In the genomic region with DNA sequence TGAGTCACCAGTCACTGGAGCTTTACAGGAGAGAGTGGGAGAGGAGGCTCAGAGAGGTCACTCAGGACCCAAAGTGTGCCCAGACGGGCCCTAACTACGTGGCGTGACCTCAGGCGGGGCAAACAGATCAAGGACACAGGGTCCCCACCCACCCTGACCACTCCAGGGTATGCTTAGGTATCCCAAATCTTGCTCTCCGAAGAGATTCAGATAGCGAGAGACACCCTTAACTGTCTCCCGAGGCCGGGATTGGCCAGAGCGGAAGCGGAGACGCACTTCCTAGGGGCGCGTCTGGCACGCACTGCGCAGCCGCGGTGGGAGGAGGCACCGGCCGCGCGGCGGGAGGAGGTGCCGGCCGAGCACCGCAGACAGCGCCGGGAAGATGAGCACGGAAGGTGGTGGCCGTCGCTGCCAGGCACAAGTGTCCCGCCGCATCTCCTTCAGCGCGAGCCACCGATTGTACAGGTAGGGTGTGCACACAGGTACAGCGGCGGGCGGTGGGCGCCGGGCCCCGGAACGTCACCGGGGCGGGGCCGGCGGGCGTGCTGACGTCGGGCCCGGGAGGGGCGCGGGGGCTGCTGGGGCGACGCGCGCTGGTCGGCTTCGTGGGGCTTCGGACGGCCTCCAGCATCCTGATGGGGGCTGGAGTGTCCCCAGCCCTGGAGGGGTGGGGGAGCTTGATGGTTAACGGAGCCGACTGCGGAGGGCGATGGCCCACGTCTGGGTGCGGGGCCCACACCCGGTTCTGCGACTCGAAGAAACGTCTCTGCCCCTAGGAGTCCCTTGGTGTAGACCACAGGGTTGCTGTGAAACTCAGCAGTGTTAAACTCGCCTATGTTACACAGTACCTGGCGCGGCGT, we compare ENCODE assay signal across 8 cellular contexts. TPM values are rescaled to one million over a fixed set of nuclear protein-coding genes. Genes with fewer than 3 reads are reported as not detected.
DNase-seq lines count a peak whose midpoint lies in the region; ATAC-seq and TF ChIP-seq lines count a peak whose summit lies in the region.

A gene (plus strand): TSS at position 367 of the 860 bp plus-strand sequence. CDS start 16 bp downstream, at position 383.

- H3K27ac ChIP-seq in Panc1 (ENCODE audit: low read length): peak within 1 kb of the TSS; percentile 97
- peak within 1 kb of the TSS; percentile 98 to 99 for H3K27ac ChIP-seq in esophagus (ENCODE audit: low read depth in 2 of 2, low read length in 1 of 2)
- peak within 1 kb of the TSS; percentile 98 for H3K27ac ChIP-seq in muscle layer of duodenum (ENCODE audit: low read length)

- intact Hi-C loops in Panc1 (cut with micrococcal nuclease; ENCODE audit: unreplicated experiment): loop anchor here (10.0 kb wide), 1 partner anchor 1059 kb away; no protein-coding TSS in a partner anchor

- in situ Hi-C loops in Panc1 (cut with HindIII; ENCODE audit: low pct_unique_long_range_greater_than_20kb, low sequenced_read_pairs): no loop called here

- no peaks in the 10 kb centered on the region for H3K27me3 Mint-ChIP-seq in activated T-cell treated with anti-CD3 and anti-CD28 coated beads, Interleukin-2, amount 50 U/mL, for 4 hours (ENCODE audit: low read depth)

- H3K36me3 ChIP-seq in Panc1 (ENCODE audit: control insufficient read depth, insufficient read depth, low read length): peaks cover 2% of the 10 kb centered on the region; the same call in 1 of the 2 replicates
- peaks cover 0 to 2% of the 10 kb centered on the region in 2 donors for H3K36me3 ChIP-seq in esophagus (ENCODE audit: control insufficient read depth in 2 of 2, insufficient read depth in 2 of 2, low read length in 1 of 2)
- H3K36me3 ChIP-seq in muscle layer of duodenum (ENCODE audit: control insufficient read depth in 1 of 2, insufficient read depth in 2 of 2, low read length in 2 of 2): peaks cover 18 to 24% of the 10 kb centered on the region in 2 donors

- peaks cover 17% of the 10 kb centered on the region for H3K4me1 Mint-ChIP-seq in activated T-cell treated with anti-CD3 and anti-CD28 coated beads, Interleukin-2, amount 50 U/mL, for 4 hours (ENCODE audit: low read depth)

- ATAC-seq in GM21619 (IDR thresholded peaks at IDR 0.05; ENCODE audit: unreplicated experiment): peak; percentile 95
- ATAC-seq in Panc1: peak; percentile 99
- ATAC-seq in activated T-cell treated with anti-CD3 and anti-CD28 coated beads, Interleukin-2, amount 50 U/mL, for 4 hours: peak; percentile 96 to 97

- no peaks in the 10 kb centered on the region for H3K9me3 Mint-ChIP-seq in activated T-cell treated with anti-CD3 and anti-CD28 coated beads, Interleukin-2, amount 50 U/mL, for 4 hours

- H3K27me3 ChIP-seq in Panc1 (ENCODE audit: control insufficient read depth, insufficient read depth, low read length): no peaks in the 10 kb centered on the region
- H3K27me3 ChIP-seq in esophagus (ENCODE audit: control insufficient read depth in 1 of 2, insufficient read depth in 2 of 2, low read length in 2 of 2): no peaks in the 10 kb centered on the region
- H3K27me3 ChIP-seq in muscle layer of duodenum (ENCODE audit: low read depth, low read length): no peaks in the 10 kb centered on the region

- CTCF ChIA-PET in Panc1 (lab: Charles Lee): interaction anchor here (0.6 to 1.0 kb wide), 3 partner anchors 45 to 54 kb away, joined by 4 to 6 read pairs (median 4); no protein-coding TSS in a partner anchor

- H3K4me3 Mint-ChIP-seq in activated T-cell treated with anti-CD3 and anti-CD28 coated beads, Interleukin-2, amount 50 U/mL, for 4 hours: peak within 1 kb of the TSS; percentile 89

- H3K9me3 ChIP-seq in Panc1 (ENCODE audit: control insufficient read depth, insufficient read depth, low read depth, low read length) (no peaks in the 10 kb centered on the region), esophagus (ENCODE audit: control insufficient read depth in 2 of 2, insufficient read depth in 1 of 2, low read depth in 1 of 2, low read length in 1 of 2) (no peaks in the 10 kb centered on the region), muscle layer of duodenum (ENCODE audit: control insufficient read depth in 1 of 2, low read length in 2 of 2) (no peaks in the 10 kb centered on the region)

- H3K4me3 ChIP-seq in Panc1 (ENCODE audit: low read depth in 2 of 2, low read length in 2 of 2): peak within 1 kb of the TSS; percentile 73 to 96
- H3K4me3 ChIP-seq in esophagus (ENCODE audit: low read depth in 1 of 2, low read length in 2 of 2): peak within 1 kb of the TSS; percentile 81 to 84
- peak within 1 kb of the TSS; percentile 70 to 81 for H3K4me3 ChIP-seq in muscle layer of duodenum (ENCODE audit: low read depth in 1 of 2, low read length in 2 of 2)

- POLR2A ChIA-PET in Panc1 (lab: Charles Lee): interaction anchor here (0.5 to 1.0 kb wide), 3 partner anchors 49 to 143 kb away, joined by 3 to 9 read pairs (median 5); no protein-coding TSS in a partner anchor

- no peak for TF ChIP-seq RAD21 in Ishikawa (IDR thresholded peaks at IDR 0.05; ENCODE audit: low read depth)

- TF ChIP-seq CTCF in Panc1 (IDR thresholded peaks at IDR 0.05): no peak

- peak; percentile 95 for DNase-seq in DMS53 (lab: John Stamatoyannopoulos, UW)
- no peak for DNase-seq in Panc1 (ENCODE audit: low read depth, low spot score)
- peak; percentile 73 for DNase-seq in activated T-cell treated with anti-CD3 and anti-CD28 coated beads, Interleukin-2, amount 50 U/mL, for 4 hours
- DNase-seq in stimulated activated CD8-positive, alpha-beta memory T cell treated with anti-CD3 and anti-CD28 coated beads, Interleukin-7, amount 100 ng/mL, for 24 hours (ENCODE audit: low read depth): peak; percentile 55

- peaks cover 20% of the 10 kb centered on the region for H3K36me3 Mint-ChIP-seq in activated T-cell treated with anti-CD3 and anti-CD28 coated beads, Interleukin-2, amount 50 U/mL, for 4 hours (ENCODE audit: insufficient read depth)

- peaks cover 9% of the 10 kb centered on the region for H3K4me1 ChIP-seq in Panc1 (ENCODE audit: control insufficient read depth, insufficient read depth, low read length)
- no peaks in the 10 kb centered on the region for H3K4me1 ChIP-seq in esophagus (ENCODE audit: control insufficient read depth in 2 of 2, insufficient read depth in 2 of 2, low read length in 1 of 2)
- peaks cover 3 to 9% of the 10 kb centered on the region in 2 donors for H3K4me1 ChIP-seq in muscle layer of duodenum (ENCODE audit: control insufficient read depth in 1 of 2, insufficient read depth in 2 of 2, low read length in 2 of 2)

- 0% methylated on average over 69 to 74 of the region's 74 CpGs for WGBS in esophagus, 2 donors

- no TSS peak for BruUV-seq in Panc1 (replicated peaks; lab: Mats Ljungman, UMichigan)

- no peak for TF ChIP-seq EP300 in Ishikawa (IDR thresholded peaks at IDR 0.05; ENCODE audit: borderline replicate concordance)

TF ChIP-seq in Ishikawa, 13 proteins besides CTCF, POLR2A, EP300 and RAD21:
- peak; percentile 64 for TF ChIP-seq TAF1 (IDR thresholded peaks at IDR 0.05; ENCODE audit: low read depth)
- TF ChIP-seq, protein P1, sequence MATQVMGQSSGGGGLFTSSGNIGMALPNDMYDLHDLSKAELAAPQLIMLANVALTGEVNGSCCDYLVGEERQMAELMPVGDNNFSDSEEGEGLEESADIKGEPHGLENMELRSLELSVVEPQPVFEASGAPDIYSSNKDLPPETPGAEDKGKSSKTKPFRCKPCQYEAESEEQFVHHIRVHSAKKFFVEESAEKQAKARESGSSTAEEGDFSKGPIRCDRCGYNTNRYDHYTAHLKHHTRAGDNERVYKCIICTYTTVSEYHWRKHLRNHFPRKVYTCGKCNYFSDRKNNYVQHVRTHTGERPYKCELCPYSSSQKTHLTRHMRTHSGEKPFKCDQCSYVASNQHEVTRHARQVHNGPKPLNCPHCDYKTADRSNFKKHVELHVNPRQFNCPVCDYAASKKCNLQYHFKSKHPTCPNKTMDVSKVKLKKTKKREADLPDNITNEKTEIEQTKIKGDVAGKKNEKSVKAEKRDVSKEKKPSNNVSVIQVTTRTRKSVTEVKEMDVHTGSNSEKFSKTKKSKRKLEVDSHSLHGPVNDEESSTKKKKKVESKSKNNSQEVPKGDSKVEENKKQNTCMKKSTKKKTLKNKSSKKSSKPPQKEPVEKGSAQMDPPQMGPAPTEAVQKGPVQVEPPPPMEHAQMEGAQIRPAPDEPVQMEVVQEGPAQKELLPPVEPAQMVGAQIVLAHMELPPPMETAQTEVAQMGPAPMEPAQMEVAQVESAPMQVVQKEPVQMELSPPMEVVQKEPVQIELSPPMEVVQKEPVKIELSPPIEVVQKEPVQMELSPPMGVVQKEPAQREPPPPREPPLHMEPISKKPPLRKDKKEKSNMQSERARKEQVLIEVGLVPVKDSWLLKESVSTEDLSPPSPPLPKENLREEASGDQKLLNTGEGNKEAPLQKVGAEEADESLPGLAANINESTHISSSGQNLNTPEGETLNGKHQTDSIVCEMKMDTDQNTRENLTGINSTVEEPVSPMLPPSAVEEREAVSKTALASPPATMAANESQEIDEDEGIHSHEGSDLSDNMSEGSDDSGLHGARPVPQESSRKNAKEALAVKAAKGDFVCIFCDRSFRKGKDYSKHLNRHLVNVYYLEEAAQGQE (IDR thresholded peaks at IDR 0.05; ENCODE audit: low read depth): no peak
- no peak for TF ChIP-seq EGR1 (IDR thresholded peaks at IDR 0.05)
- no peak for TF ChIP-seq FOXM1 (IDR thresholded peaks at IDR 0.05; ENCODE audit: borderline replicate concordance, low read depth)
- no peak for TF ChIP-seq NFIC (IDR thresholded peaks at IDR 0.05)
- TF ChIP-seq CREB1 (IDR thresholded peaks at IDR 0.05; ENCODE audit: low read depth): no peak
- TF ChIP-seq TEAD4 (IDR thresholded peaks at IDR 0.05): no peak
- TF ChIP-seq, protein P2, sequence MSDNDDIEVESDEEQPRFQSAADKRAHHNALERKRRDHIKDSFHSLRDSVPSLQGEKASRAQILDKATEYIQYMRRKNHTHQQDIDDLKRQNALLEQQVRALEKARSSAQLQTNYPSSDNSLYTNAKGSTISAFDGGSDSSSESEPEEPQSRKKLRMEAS (IDR thresholded peaks at IDR 0.05): peak; percentile 59; the same call in 1 of the 2 replicates
- TF ChIP-seq, protein P3, sequence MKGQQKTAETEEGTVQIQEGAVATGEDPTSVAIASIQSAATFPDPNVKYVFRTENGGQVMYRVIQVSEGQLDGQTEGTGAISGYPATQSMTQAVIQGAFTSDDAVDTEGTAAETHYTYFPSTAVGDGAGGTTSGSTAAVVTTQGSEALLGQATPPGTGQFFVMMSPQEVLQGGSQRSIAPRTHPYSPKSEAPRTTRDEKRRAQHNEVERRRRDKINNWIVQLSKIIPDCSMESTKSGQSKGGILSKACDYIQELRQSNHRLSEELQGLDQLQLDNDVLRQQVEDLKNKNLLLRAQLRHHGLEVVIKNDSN (IDR thresholded peaks at IDR 0.05): no peak
- no peak; the same call in 1 of the 2 replicates for TF ChIP-seq ZBTB7A (IDR thresholded peaks at IDR 0.05; ENCODE audit: low read depth)
- TF ChIP-seq CEBPB (IDR thresholded peaks at IDR 0.05): no peak
- no peak for TF ChIP-seq YY1 (IDR thresholded peaks at IDR 0.05; ENCODE audit: low read depth)
- 0 out of 2 replicates have a peak, but pooled peaks have one; percentile 31 for TF ChIP-seq TCF12 (IDR thresholded peaks at IDR 0.05; ENCODE audit: low read depth)
TF ChIP-seq in Ishikawa: peak in this region for 3.

RNA-seq across cellular contexts. Expression of the gene that starts here (rescaled TPM):
- 64.2 TPM for total RNA-seq in Panc1 (2021; ENCODE audit: unreplicated experiment)
- 54.2 TPM for polyA plus RNA-seq in Panc1 (2012; ENCODE audit: insufficient read length)
- 10 to 100 TPM; 39.0 to 49.4 (median 44.9) TPM for total RNA-seq in activated T-cell treated with anti-CD3 and anti-CD28 coated beads, Interleukin-2, amount 50 U/mL, for 4 hours
- 10 to 100 TPM; 48.6 to 53.8 TPM for polyA plus RNA-seq in esophagus
